ENCODE assay signal across 10 cellular contexts in the genomic region with DNA sequence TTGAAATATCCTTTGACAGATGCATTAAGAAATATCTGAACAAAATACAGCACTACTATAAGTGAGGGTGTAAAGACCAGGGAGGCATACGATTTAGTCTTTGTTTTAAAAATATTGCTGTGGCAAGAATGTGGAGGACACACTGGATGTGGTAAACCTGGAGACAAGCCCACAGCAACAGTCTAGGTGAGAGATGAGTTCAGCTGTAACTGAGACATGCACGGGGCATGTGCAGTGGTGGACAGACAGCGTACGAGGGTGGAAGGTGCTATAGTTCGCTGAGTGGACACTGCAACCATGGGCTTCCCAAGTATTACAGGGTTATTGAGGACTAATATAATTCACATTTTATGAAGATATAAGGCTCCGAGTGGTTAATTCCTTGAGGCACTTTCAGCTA. TPM values are rescaled to one million over a fixed set of nuclear protein-coding genes. Genes with fewer than 3 reads are reported as not detected.
A peak's percentile ranks its signal among the peaks of the same experiment; 100 is the strongest.
DNase-seq lines count a peak whose midpoint lies in the region; ATAC-seq and TF ChIP-seq lines count a peak whose summit lies in the region.
"Had no signal": no experiment of that assay in that cellular context is flagged by ENCODE, and none has a peak within 500 bp of the region (broad histone marks: within the 10 kb centered on the region; RNA-seq: fewer than 3 reads in every experiment).

No MANE protein-coding gene starts in this region.

- peaks cover 36% of the 10 kb centered on the region for H3K4me1 Mint-ChIP-seq in HFFc6 (ENCODE audit: low read depth)
- peaks cover 15% of the 10 kb centered on the region for H3K4me1 Mint-ChIP-seq in activated naive CD8-positive, alpha-beta T cell (ENCODE audit: low read depth)
- H3K4me1 Mint-ChIP-seq in memory B cell = peaks cover 21% of the 10 kb centered on the region

- peak overlapping the region; percentile 88 for H3K4me3 Mint-ChIP-seq in HFFc6
- H3K4me3 Mint-ChIP-seq in activated naive CD8-positive, alpha-beta T cell = peak overlapping the region; percentile 85
- peak overlapping the region; percentile 97 for H3K4me3 Mint-ChIP-seq in memory B cell

- H3K9me3 ChIP-seq in BE2C = no peaks in the 10 kb centered on the region

- H3K9me3 Mint-ChIP-seq in HFFc6 (no peaks in the 10 kb centered on the region), memory B cell (no peaks in the 10 kb centered on the region)
- no peaks in the 10 kb centered on the region for H3K9me3 Mint-ChIP-seq in activated naive CD8-positive, alpha-beta T cell (ENCODE audit: low read depth)

- H3K36me3 Mint-ChIP-seq in HFFc6 (ENCODE audit: low read depth) = peaks cover 12% of the 10 kb centered on the region
- H3K36me3 Mint-ChIP-seq in activated naive CD8-positive, alpha-beta T cell = no peaks in the 10 kb centered on the region
- H3K36me3 Mint-ChIP-seq in memory B cell = no peaks in the 10 kb centered on the region

- no peaks in the 10 kb centered on the region for H3K36me3 ChIP-seq in BE2C

- no peaks in the 10 kb centered on the region for H3K27me3 ChIP-seq in BE2C

- no peak for DNase-seq in BE2C
- DNase-seq in HFFc6 = no peak
- no peak for DNase-seq in memory B cell (ENCODE audit: low spot score in 2 of 2)
- DNase-seq in HK-2 (ENCODE audit: unreplicated experiment) = no peak
- no peak for DNase-seq in NOMO-1 (lab: John Stamatoyannopoulos, UW; ENCODE audit: unreplicated experiment in 2 of 2)
- DNase-seq: NCI-H2171 treated with DMSO at 0.1 percent for 48 hours; stimulated activated CD4-positive, alpha-beta T cell treated with anti-CD3 and anti-CD28 coated beads, Interleukin-4, amount 100 ng/mL, for 4 hours had no signal

- H3K27me3 Mint-ChIP-seq in HFFc6 (ENCODE audit: insufficient read depth) (peaks cover 6% of the 10 kb centered on the region), memory B cell (no peaks in the 10 kb centered on the region)
- no peaks in the 10 kb centered on the region for H3K27me3 Mint-ChIP-seq in activated naive CD8-positive, alpha-beta T cell

- TF ChIP-seq CTCF in BE2C (IDR thresholded peaks at IDR 0.05; ENCODE audit: low read depth, low read length) (no peak), HFFc6 (IDR thresholded peaks at IDR 0.05) (no peak)

- peak overlapping the region; percentile 98 for H3K27ac Mint-ChIP-seq in HFFc6
- no peak overlapping the region for H3K27ac Mint-ChIP-seq in activated naive CD8-positive, alpha-beta T cell
- H3K27ac Mint-ChIP-seq in memory B cell = no peak overlapping the region

- H3K4me1 ChIP-seq in BE2C = no peaks in the 10 kb centered on the region

- ATAC-seq in memory B cell (ENCODE audit: low read depth) = no peak
- no peak for ATAC-seq in HG03159 (IDR thresholded peaks at IDR 0.05; ENCODE audit: unreplicated experiment)
- ATAC-seq in GM21529 (IDR thresholded peaks at IDR 0.05; ENCODE audit: unreplicated experiment) = no peak

- peak overlapping the region; percentile 87; the same call in 1 of the 2 replicates for H3K4me3 ChIP-seq in BE2C (ENCODE audit: low read depth, low read length)

RNA-seq across cellular contexts. Expression of a gene that starts 1.8 kb away (rescaled TPM):
- 3.8 TPM for polyA plus RNA-seq in BE2C (2012; ENCODE audit: insufficient read depth, insufficient read length, low read depth)
- 1 to 10 TPM; 7.1 to 8.6 (median 7.4) TPM for total RNA-seq in HFFc6 (2021; fragmentation: NEBNext Ultra II Directional; extraction: Animal tissue kit (Norgen Biotek cat#: 25700))

RNA-seq across cellular contexts. Expression of a gene that starts 36.7 kb away (rescaled TPM):
- polyA plus RNA-seq in BE2C (2012; ENCODE audit: insufficient read depth, insufficient read length, low read depth) = 2.4 TPM
- 1 to 10 TPM; 1.9 to 2.8 (median 2.2) TPM for total RNA-seq in HFFc6 (2021; fragmentation: NEBNext Ultra II Directional; extraction: Animal tissue kit (Norgen Biotek cat#: 25700))
